ENCODE assay signal across 10 cellular contexts in genomic region chr11:114315749-114316368, GRCh38. TPM values are rescaled to one million over a fixed set of nuclear protein-coding genes. Genes with fewer than 3 reads are reported as not detected.
DNase-seq lines count a peak whose midpoint lies in the region; ATAC-seq and TF ChIP-seq lines count a peak whose summit lies in the region.
"Had no signal": no experiment of that assay in that cellular context is flagged by ENCODE, and none has a peak within 500 bp of the region (broad histone marks: within the 10 kb centered on the region; RNA-seq: fewer than 3 reads in every experiment).

No MANE protein-coding gene starts in this region.

- intact Hi-C loops in MCF 10A (cut with micrococcal nuclease): loop anchor here (2.0 kb wide), 1 partner anchor 35 kb away; no protein-coding TSS in a partner anchor
- intact Hi-C loops in mammary epithelial cell (cut with micrococcal nuclease): no loop called here
- intact Hi-C loops in upper lobe of right lung (cut with DNase I): no loop called here

- H3K4me1 ChIP-seq in mammary epithelial cell (ENCODE audit: insufficient read depth, low read length): no peaks in the 10 kb centered on the region
- peaks cover 70% of the 10 kb centered on the region for H3K4me1 ChIP-seq in upper lobe of right lung
- peaks cover 3% of the 10 kb centered on the region; the same call in 1 of the 2 replicates for H3K4me1 ChIP-seq in SJCRH30

- no peaks in the 10 kb centered on the region for H3K27me3 Mint-ChIP-seq in MCF 10A (ENCODE audit: insufficient read depth, unreplicated experiment)
- H3K27me3 Mint-ChIP-seq in activated naive CD8-positive, alpha-beta T cell: peaks cover 6% of the 10 kb centered on the region

- no peak overlapping the region for H3K9ac ChIP-seq in mammary epithelial cell (ENCODE audit: insufficient read depth, low read length)

- H3K27me3 ChIP-seq in mammary epithelial cell (ENCODE audit: insufficient read depth, low read length) (no peaks in the 10 kb centered on the region), upper lobe of right lung (no peaks in the 10 kb centered on the region), SJCRH30 (no peaks in the 10 kb centered on the region)

- H3K27ac Mint-ChIP-seq in MCF 10A (ENCODE audit: low read depth, unreplicated experiment): peak overlapping the region; percentile 83
- H3K27ac Mint-ChIP-seq in activated naive CD8-positive, alpha-beta T cell: peak overlapping the region; percentile 80

- in situ Hi-C loops in mammary epithelial cell (cut with MboI; ENCODE audit: low sequenced_read_pairs in 2 of 2): no loop called here

- DNase-seq in MCF 10A (ENCODE audit: unreplicated experiment) (no peak), mammary epithelial cell (no peak), left lobe of liver (ENCODE audit: low spot score) (peak; percentile 79), upper lobe of right lung (no peak), SJCRH30 (no peak)
- DNase-seq: NCI-H187 had no signal

- POLR2A ChIA-PET in MCF 10A (lab: Yijun Ruan, JAX): no interaction called here

- H3K4me1 Mint-ChIP-seq in MCF 10A (ENCODE audit: insufficient read depth, unreplicated experiment): peaks cover 18% of the 10 kb centered on the region
- peaks cover 33% of the 10 kb centered on the region for H3K4me1 Mint-ChIP-seq in activated naive CD8-positive, alpha-beta T cell (ENCODE audit: low read depth)

- no peak overlapping the region for H3K4me3 Mint-ChIP-seq in MCF 10A (ENCODE audit: unreplicated experiment)
- H3K4me3 Mint-ChIP-seq in activated naive CD8-positive, alpha-beta T cell: peak overlapping the region; percentile 68
- H3K4me3 Mint-ChIP-seq: neural crest cell had no signal

- H3K27ac ChIP-seq in mammary epithelial cell (ENCODE audit: insufficient read depth, low read depth, low read length) (no peak overlapping the region), upper lobe of right lung (peak overlapping the region; percentile 40), SJCRH30 (no peak overlapping the region)

- peaks cover 100% of the 10 kb centered on the region for H3K36me3 Mint-ChIP-seq in MCF 10A (ENCODE audit: insufficient read depth, unreplicated experiment)
- H3K36me3 Mint-ChIP-seq in activated naive CD8-positive, alpha-beta T cell: no peaks in the 10 kb centered on the region

- TF ChIP-seq CTCF in MCF 10A (IDR thresholded peaks at IDR 0.05; ENCODE audit: unreplicated experiment) (no peak), mammary epithelial cell (conservative IDR thresholded peaks at IDR 0.05 in 1 of 2, IDR thresholded peaks at IDR 0.05 in 1 of 2; ENCODE audit: extremely low read depth in 1 of 2, insufficient read depth in 1 of 2, low read depth in 1 of 2, low read length in 2 of 2) (no peak), upper lobe of right lung (IDR thresholded peaks at IDR 0.05) (no peak)

- no peak overlapping the region for H3K4me2 ChIP-seq in mammary epithelial cell (ENCODE audit: insufficient read depth, low read depth, low read length)

- H3K4me3 ChIP-seq in mammary epithelial cell (replicated peaks in 1 of 3; ENCODE audit: insufficient read depth in 1 of 3, low read depth in 2 of 3, low read length in 3 of 3) (no peak overlapping the region), upper lobe of right lung (no peak overlapping the region), SJCRH30 (no peak overlapping the region)

- H3K36me3 ChIP-seq in mammary epithelial cell (ENCODE audit: insufficient read depth, low read length): peaks cover 6% of the 10 kb centered on the region
- H3K36me3 ChIP-seq in upper lobe of right lung: peaks cover 34% of the 10 kb centered on the region
- peaks cover 12% of the 10 kb centered on the region for H3K36me3 ChIP-seq in SJCRH30

- no peak overlapping the region for H2AFZ ChIP-seq in mammary epithelial cell (ENCODE audit: low read depth, low read length)

- no peaks in the 10 kb centered on the region for H4K20me1 ChIP-seq in mammary epithelial cell (ENCODE audit: insufficient read depth, low read length)

- dilution Hi-C loops in mammary epithelial cell (cut with HindIII; ENCODE audit: low sequenced_read_pairs): no loop called here

- H3K9me3 ChIP-seq in mammary epithelial cell (replicated peaks; ENCODE audit: insufficient read depth, low read length): no peaks in the 10 kb centered on the region
- H3K9me3 ChIP-seq in upper lobe of right lung: no peaks in the 10 kb centered on the region
- no peaks in the 10 kb centered on the region for H3K9me3 ChIP-seq in SJCRH30 (replicated peaks)

- CTCF ChIA-PET in MCF 10A (lab: Yijun Ruan, JAX): interaction anchor here (0.7 to 1.1 kb wide), 2 partner anchors 11 to 420 kb away, joined by 3 to 4 read pairs; no protein-coding TSS in a partner anchor
- CTCF ChIA-PET in mammary epithelial cell (lab: Charles Lee; ENCODE audit: low non-redundant PET): no interaction called here

- 74% methylated on average over 13 of the region's 13 CpGs for WGBS in mammary epithelial cell (ENCODE audit: low coverage, missing lambda C conversion rate)

- no peaks in the 10 kb centered on the region for H3K9me3 Mint-ChIP-seq in MCF 10A (ENCODE audit: unreplicated experiment)
- no peaks in the 10 kb centered on the region for H3K9me3 Mint-ChIP-seq in activated naive CD8-positive, alpha-beta T cell (ENCODE audit: low read depth)
- H3K9me3 Mint-ChIP-seq: neural crest cell had no signal

- no TSS peak for BruUV-seq in MCF 10A (replicated peaks; lab: Mats Ljungman, UMichigan)
- BruUV-seq in mammary epithelial cell (replicated peaks; lab: Mats Ljungman, UMichigan): no TSS peak

- H3K79me2 ChIP-seq in mammary epithelial cell (ENCODE audit: insufficient read depth, low read length): peaks cover 16% of the 10 kb centered on the region

- ATAC-seq in left lobe of liver (peak; percentile 79), upper lobe of right lung (peak; percentile 92), HG02852 (IDR thresholded peaks at IDR 0.05; ENCODE audit: unreplicated experiment) (no peak), HG02623 (IDR thresholded peaks at IDR 0.05; ENCODE audit: unreplicated experiment) (no peak)

RNA-seq across cellular contexts. Expression of gene NNMT, which starts 19.7 kb away (rescaled TPM):
- total RNA-seq in MCF 10A (2022): 429 and 638 TPM in 2 replicates
- 100 to 1,000 TPM; 131 to 605 TPM for total RNA-seq in mammary epithelial cell
- 130 TPM for polyA plus RNA-seq in mammary epithelial cell
- 88.0 TPM for polyA minus RNA-seq in mammary epithelial cell
- total RNA-seq in left lobe of liver: 588 TPM
- total RNA-seq in upper lobe of right lung: 349 TPM
- 51.2 and 59.6 TPM in 2 replicates for total RNA-seq in SJCRH30 (2014; rRNA removed; shearing (Covaris generic))

Comparison
In these comparisons a context has a peak if more than half of its experiments do, and no peak if none do; other contexts are left out.
1. ATAC-seq: peak in left lobe of liver (single experiment) and upper lobe of right lung (single experiment); none in HG02852 (single experiment) and HG02623 (single experiment).